Comparison of ENCODE assay signal across 24 cellular contexts in the genomic region with DNA sequence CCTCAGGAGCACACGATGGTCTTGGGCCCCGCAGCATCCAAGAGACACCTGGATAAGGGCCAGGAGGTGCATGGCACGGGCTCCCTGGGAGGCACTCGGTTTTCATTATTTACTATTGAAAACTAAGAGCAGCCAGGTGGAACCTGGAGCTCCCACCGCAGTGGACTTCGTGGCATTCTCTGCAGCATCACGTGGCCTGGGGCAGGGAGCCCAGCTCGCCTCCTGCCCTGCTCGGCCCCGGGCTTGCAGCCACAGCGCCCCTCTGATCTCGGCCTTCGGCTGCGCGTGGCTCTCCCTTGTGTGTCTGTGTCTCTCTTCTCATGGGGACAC.
"Had no signal": no experiment of that assay in that cellular context is flagged by ENCODE, and none has a peak within 500 bp of the region (broad histone marks: within the 10 kb centered on the region; RNA-seq: fewer than 3 reads in every experiment).

No MANE protein-coding gene starts in this region.

- H3K36me3 Mint-ChIP-seq: activated naive CD4-positive, alpha-beta T cell treated with anti-CD3 and anti-CD28 coated beads, Interleukin-2, amount 10 ng/mL, durations not matched to agents 7 days and 5 days; natural killer cell treated with Interleukin-12 subunit alpha and Interleukin-12 subunit beta and Interleukin-15 and Interleukin-18, amount 100 ng/mL, for 72 hours had no signal

- H3K4me1 ChIP-seq: psoas muscle, testis had no signal

- H3K27me3 ChIP-seq: neutrophil, ovary, testis, vagina had no signal

- H3K4me1 Mint-ChIP-seq: activated naive CD4-positive, alpha-beta T cell treated with anti-CD3 and anti-CD28 coated beads, Interleukin-2, amount 10 ng/mL, durations not matched to agents 7 days and 5 days had no signal

- H3K9me3 ChIP-seq: neutrophil, ovary, psoas muscle, testis, vagina had no signal

- H3K36me3 ChIP-seq: neutrophil, ovary, vagina had no signal

- ATAC-seq: activated CD4-positive, CD25-positive, alpha-beta regulatory T cell treated with anti-CD3 and anti-CD28 coated beads, Interleukin-2, amount 50 U/mL, for 24 hours; activated T-cell treated with anti-CD3 and anti-CD28 coated beads, Interleukin-2, amount 50 U/mL, for 72 hours; esophagus mucosa; natural killer cell treated with Interleukin-12 subunit alpha and Interleukin-12 subunit beta and Interleukin-15 and Interleukin-18, amount 100 ng/mL, for 72 hours; psoas muscle; right cardiac atrium had no signal

- H3K4me3 ChIP-seq: ovary, psoas muscle, testis, vagina had no signal

- H3K27me3 Mint-ChIP-seq: activated CD4-positive, alpha-beta T cell treated with anti-CD3 and anti-CD28 coated beads, Interleukin-2, amount 10 ng/mL, durations not matched to agents 24 days and 14 days; activated naive CD4-positive, alpha-beta T cell treated with anti-CD3 and anti-CD28 coated beads, Interleukin-2, amount 10 ng/mL, durations not matched to agents 7 days and 5 days; natural killer cell treated with Interleukin-12 subunit alpha and Interleukin-12 subunit beta and Interleukin-15 and Interleukin-18, amount 100 ng/mL, for 72 hours had no signal

- DNase-seq: activated CD4-positive, alpha-beta memory T cell treated with anti-CD3 and anti-CD28 coated beads, Interleukin-2, amount 10 ng/mL, durations not matched to agents 7 days and 5 days; activated CD4-positive, alpha-beta T cell treated with anti-CD3 and anti-CD28 coated beads, Interleukin-2, amount 10 ng/mL, durations not matched to agents 24 days and 14 days; activated effector memory CD4-positive, alpha-beta T cell treated with anti-CD3 and anti-CD28 coated beads, Interleukin-2, amount 50 U/mL, for 16 hours; activated naive CD4-positive, alpha-beta T cell treated with anti-CD3 and anti-CD28 coated beads, Interleukin-2, amount 10 ng/mL, durations not matched to agents 7 days and 5 days; activated T-cell treated with anti-CD3 and anti-CD28 coated beads, Interleukin-2, amount 50 U/mL, for 72 hours; amygdala; caudate nucleus; effector memory CD4-positive, alpha-beta T cell; foreskin melanocyte; hypothalamus; small intestine; stimulated activated CD4-positive, alpha-beta T cell treated with anti-CD3 and anti-CD28 coated beads, Interleukin-15, amount 100 ng/mL, for 24 hours; stimulated activated naive CD4-positive, alpha-beta T cell; testis; trophoblast cell had no signal

- H3K27ac Mint-ChIP-seq: activated CD4-positive, alpha-beta memory T cell treated with anti-CD3 and anti-CD28 coated beads, Interleukin-2, amount 10 ng/mL, durations not matched to agents 7 days and 5 days; activated CD4-positive, alpha-beta T cell treated with anti-CD3 and anti-CD28 coated beads, Interleukin-2, amount 10 ng/mL, durations not matched to agents 24 days and 14 days; activated naive CD4-positive, alpha-beta T cell treated with anti-CD3 and anti-CD28 coated beads, Interleukin-2, amount 10 ng/mL, durations not matched to agents 7 days and 5 days; activated T-cell treated with anti-CD3 and anti-CD28 coated beads, Interleukin-2, amount 50 U/mL, for 72 hours; natural killer cell treated with Interleukin-12 subunit alpha and Interleukin-12 subunit beta and Interleukin-15 and Interleukin-18, amount 100 ng/mL, for 72 hours had no signal

- H3K4me3 Mint-ChIP-seq: activated CD4-positive, alpha-beta memory T cell treated with anti-CD3 and anti-CD28 coated beads, Interleukin-2, amount 10 ng/mL, durations not matched to agents 7 days and 5 days; activated CD4-positive, alpha-beta T cell treated with anti-CD3 and anti-CD28 coated beads, Interleukin-2, amount 10 ng/mL, durations not matched to agents 24 days and 14 days; activated naive CD4-positive, alpha-beta T cell treated with anti-CD3 and anti-CD28 coated beads, Interleukin-2, amount 10 ng/mL, durations not matched to agents 7 days and 5 days; activated T-cell treated with anti-CD3 and anti-CD28 coated beads, Interleukin-2, amount 50 U/mL, for 72 hours; natural killer cell treated with Interleukin-12 subunit alpha and Interleukin-12 subunit beta and Interleukin-15 and Interleukin-18, amount 100 ng/mL, for 72 hours had no signal

- H3K9me3 Mint-ChIP-seq: activated CD4-positive, alpha-beta memory T cell treated with anti-CD3 and anti-CD28 coated beads, Interleukin-2, amount 10 ng/mL, durations not matched to agents 7 days and 5 days; activated CD4-positive, alpha-beta T cell treated with anti-CD3 and anti-CD28 coated beads, Interleukin-2, amount 10 ng/mL, durations not matched to agents 24 days and 14 days; activated naive CD4-positive, alpha-beta T cell treated with anti-CD3 and anti-CD28 coated beads, Interleukin-2, amount 10 ng/mL, durations not matched to agents 7 days and 5 days; activated T-cell treated with anti-CD3 and anti-CD28 coated beads, Interleukin-2, amount 50 U/mL, for 72 hours; natural killer cell treated with Interleukin-12 subunit alpha and Interleukin-12 subunit beta and Interleukin-15 and Interleukin-18, amount 100 ng/mL, for 72 hours had no signal

- H3K27ac ChIP-seq: neutrophil, ovary, psoas muscle, testis, vagina, VCaP had no signal
